Comparison of ENCODE assay signal across 1 cellular context in genomic region chr3:179375091-179375999, GRCh38.
A peak's percentile ranks its signal among the peaks of the same experiment; 100 is the strongest.
TF ChIP-seq lines count a peak whose summit lies in the region.

No MANE protein-coding gene starts in this region.

TF ChIP-seq in K562, 482 proteins besides CTCF, POLR2A, EP300 and RAD21 (continued from another document and continues in another):
- TF ChIP-seq CREB3 (tag; conservative IDR thresholded peaks at IDR 0.05; ENCODE audit: low read depth) (no peak), ZBTB9 (CRISPR knock-in tag; IDR thresholded peaks at IDR 0.05) (no peak), ETV6 (IDR thresholded peaks at IDR 0.05; ENCODE audit: borderline replicate concordance in 1 of 2, low read depth in 2 of 2, low read length in 1 of 2) (no peak), ETV6 (CRISPR knock-in tag; IDR thresholded peaks at IDR 0.05; ENCODE audit: borderline replicate concordance) (no peak), E2F4 (CRISPR knock-in tag; IDR thresholded peaks at IDR 0.05; ENCODE audit: low read depth) (no peak), CBX2 (IDR thresholded peaks at IDR 0.05; ENCODE audit: insufficient read depth, low read length, poor library complexity, severe bottlenecking) (no peak), ZBTB8A (IDR thresholded peaks at IDR 0.05; ENCODE audit: partially characterized antibody) (no peak), VEZF1 (CRISPR knock-in tag; IDR thresholded peaks at IDR 0.05) (no peak), ZNF165 (CRISPR knock-in tag; IDR thresholded peaks at IDR 0.05; ENCODE audit: borderline replicate concordance) (no peak), SOX6 (IDR thresholded peaks at IDR 0.05) (peak; percentile 100), NUFIP1 (IDR thresholded peaks at IDR 0.05; ENCODE audit: partially characterized antibody) (no peak), POU5F1 (IDR thresholded peaks at IDR 0.05; ENCODE audit: borderline replicate concordance, low read depth, low read length, partially characterized antibody) (no peak), NONO (IDR thresholded peaks at IDR 0.05; ENCODE audit: low read depth in 2 of 2, low read length in 1 of 2) (no peak), ARID3B (CRISPR knock-in tag; IDR thresholded peaks at IDR 0.05; ENCODE audit: borderline replicate concordance) (no peak), PHF8 (IDR thresholded peaks at IDR 0.05; ENCODE audit: borderline replicate concordance, low read length) (no peak), SMARCB1 (IDR thresholded peaks at IDR 0.05; ENCODE audit: insufficient read length, low read depth) (no peak), HNRNPL (IDR thresholded peaks at IDR 0.05; ENCODE audit: low read depth, low read length) (no peak), ZNF239 (CRISPR knock-in tag; IDR thresholded peaks at IDR 0.05) (no peak), DIDO1 (tag; IDR thresholded peaks at IDR 0.05; ENCODE audit: low read depth) (no peak), PBX2 (CRISPR knock-in tag; IDR thresholded peaks at IDR 0.05; ENCODE audit: low read depth) (no peak), PBX2 (tag; conservative IDR thresholded peaks at IDR 0.05; ENCODE audit: low read depth) (no peak), MBD2 (IDR thresholded peaks at IDR 0.05; ENCODE audit: borderline replicate concordance, low read depth) (0 out of 2 replicates have a peak, but pooled peaks have one; percentile 61), TAF15 (IDR thresholded peaks at IDR 0.05; ENCODE audit: low read depth, low read length) (no peak), KLF10 (CRISPR knock-in tag; IDR thresholded peaks at IDR 0.05) (no peak), MEIS2 (IDR thresholded peaks at IDR 0.05; ENCODE audit: partially characterized antibody) (no peak), HNRNPLL (IDR thresholded peaks at IDR 0.05; ENCODE audit: low read depth, low read length, poor library complexity, severe bottlenecking) (no peak), SPI1 (IDR thresholded peaks at IDR 0.05; ENCODE audit: borderline replicate concordance, low read depth, low read length) (no peak), SMARCE1 (IDR thresholded peaks at IDR 0.05) (peak; percentile 98), ZBTB12 (CRISPR knock-in tag; IDR thresholded peaks at IDR 0.05) (no peak), ZNF75A (CRISPR knock-in tag; IDR thresholded peaks at IDR 0.05) (no peak), SP2 (IDR thresholded peaks at IDR 0.05; ENCODE audit: extremely low read depth, low read depth, low read length, poor library complexity, severe bottlenecking) (no peak), PRMT5 (CRISPR knock-in tag; IDR thresholded peaks at IDR 0.05) (no peak), NFYB (IDR thresholded peaks at IDR 0.05; ENCODE audit: extremely low read depth, insufficient read length) (no peak), ZNF224 (CRISPR knock-in tag; IDR thresholded peaks at IDR 0.05) (no peak), RERE (CRISPR knock-in tag; IDR thresholded peaks at IDR 0.05; ENCODE audit: borderline replicate concordance) (no peak), TRIM25 (IDR thresholded peaks at IDR 0.05; ENCODE audit: borderline replicate concordance) (no peak), COPS2 (conservative IDR thresholded peaks at IDR 0.05) (no peak), HIVEP1 (CRISPR knock-in tag; IDR thresholded peaks at IDR 0.05) (no peak), ZNF449 (CRISPR knock-in tag; IDR thresholded peaks at IDR 0.05) (no peak), ZNF511 (CRISPR knock-in tag; IDR thresholded peaks at IDR 0.05) (no peak), PML (IDR thresholded peaks at IDR 0.05; ENCODE audit: low read length) (peak; percentile 99), BRCA1 (IDR thresholded peaks at IDR 0.05) (no peak), BRCA1 (CRISPR knock-in tag; IDR thresholded peaks at IDR 0.05) (no peak), SIN3A (IDR thresholded peaks at IDR 0.05; ENCODE audit: borderline replicate concordance in 2 of 2, control insufficient read depth in 1 of 2, low read depth in 2 of 2, low read length in 2 of 2) (no peak)
